ENCODE assay signal across 10 cellular contexts in the genomic region with DNA sequence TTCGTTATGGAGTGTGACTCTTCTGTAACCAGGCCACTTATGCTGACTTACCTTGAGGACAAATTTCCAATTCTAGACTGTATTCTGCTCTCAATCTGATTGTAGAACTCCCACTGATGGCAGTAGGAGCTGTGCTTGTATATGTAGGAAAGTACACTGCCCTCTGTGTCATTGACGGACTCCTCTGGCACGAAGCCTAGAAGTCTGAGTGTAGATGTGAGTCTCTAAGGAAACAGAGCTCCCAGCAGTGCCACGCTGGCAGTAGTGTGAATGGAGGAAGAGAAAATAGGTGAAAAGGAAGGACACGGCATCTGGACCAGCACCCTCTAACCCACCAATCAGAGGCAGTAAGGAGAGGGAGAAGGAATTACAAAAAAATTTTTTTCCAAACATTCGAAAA.
DNase-seq lines count a peak whose midpoint lies in the region; FAIRE-seq lines count a peak whose summit lies in the region.
"Had no signal": no experiment of that assay in that cellular context is flagged by ENCODE, and none has a peak within 500 bp of the region (broad histone marks: within the 10 kb centered on the region; RNA-seq: fewer than 3 reads in every experiment).

No MANE protein-coding gene starts in this region.

- no peak overlapping the region for H3K27ac Mint-ChIP-seq in T-helper 2 cell treated with Interferon-gamma antibody and Interleukin-4, amounts not matched to agents 5 μg/mL and 100 μg/mL, for 36 hours

- no peaks in the 10 kb centered on the region for H3K9me3 Mint-ChIP-seq in T-helper 2 cell treated with Interferon-gamma antibody and Interleukin-4, amounts not matched to agents 5 μg/mL and 100 μg/mL, for 36 hours
- H3K9me3 Mint-ChIP-seq: neural crest cell had no signal

- no peaks in the 10 kb centered on the region for H3K4me1 Mint-ChIP-seq in T-helper 2 cell treated with Interferon-gamma antibody and Interleukin-4, amounts not matched to agents 5 μg/mL and 100 μg/mL, for 36 hours (ENCODE audit: low read depth)

- peak; percentile 87 for DNase-seq in EH (ENCODE audit: low read depth)
- peak; percentile 23 for DNase-seq in RPMI7951 (ENCODE audit: low read depth)
- peak; percentile 2 to 24 for DNase-seq in frontal cortex (ENCODE audit: low spot score in 2 of 2)
- DNase-seq in pulmonary artery endothelial cell (ENCODE audit: low read depth, low spot score) = peak; percentile 95
- no peak for DNase-seq in NCI-H2107 (lab: John Stamatoyannopoulos, UW)
- no peak for DNase-seq in NOMO-1 (lab: John Stamatoyannopoulos, UW; ENCODE audit: unreplicated experiment in 2 of 2)
- DNase-seq in T-helper 2 cell treated with Interferon-gamma antibody and Interleukin-4, amounts not matched to agents 5 μg/mL and 100 μg/mL, for 36 hours (ENCODE audit: low spot score) = no peak
- DNase-seq in stimulated activated CD4-positive, alpha-beta T cell treated with anti-CD3 and anti-CD28 coated beads, Interleukin-1b, Interleukin-23, amount 100 ng/mL, for 48 hours = no peak

- H3K27me3 Mint-ChIP-seq in T-helper 2 cell treated with Interferon-gamma antibody and Interleukin-4, amounts not matched to agents 5 μg/mL and 100 μg/mL, for 36 hours (ENCODE audit: low read depth) = no peaks in the 10 kb centered on the region

- no peak overlapping the region for H3K4me3 Mint-ChIP-seq in T-helper 2 cell treated with Interferon-gamma antibody and Interleukin-4, amounts not matched to agents 5 μg/mL and 100 μg/mL, for 36 hours
- H3K4me3 Mint-ChIP-seq: neural crest cell had no signal

- no peak for FAIRE-seq in frontal cortex (lab: Jason Lieb, UNC)
- FAIRE-seq: GM18507 had no signal

- H3K36me3 Mint-ChIP-seq in T-helper 2 cell treated with Interferon-gamma antibody and Interleukin-4, amounts not matched to agents 5 μg/mL and 100 μg/mL, for 36 hours (ENCODE audit: low read depth) = no peaks in the 10 kb centered on the region

Comparison
In these comparisons a context has a peak if more than half of its experiments do, and no peak if none do; other contexts are left out.
1. DNase-seq: peak in EH (single experiment), RPMI7951 (single experiment), frontal cortex (2 of 2) and pulmonary artery endothelial cell (single experiment); none in NCI-H2107 (single experiment), NOMO-1 (0 of 2), T-helper 2 cell treated with Interferon-gamma antibody and Interleukin-4, amounts not matched to agents 5 μg/mL and 100 μg/mL, for 36 hours (single experiment) and stimulated activated CD4-positive, alpha-beta T cell treated with anti-CD3 and anti-CD28 coated beads, Interleukin-1b, Interleukin-23, amount 100 ng/mL, for 48 hours (single experiment).